ENCODE assay signal across 13 cellular contexts in genomic region chr14:79369359-79370332, GRCh38.
DNase-seq lines count a peak whose midpoint lies in the region; ATAC-seq, FAIRE-seq and TF ChIP-seq lines count a peak whose summit lies in the region.
"Had no signal": no experiment of that assay in that cellular context is flagged by ENCODE, and none has a peak within 500 bp of the region (broad histone marks: within the 10 kb centered on the region; RNA-seq: fewer than 3 reads in every experiment).

No MANE protein-coding gene starts in this region.

- no peaks in the 10 kb centered on the region for H3K9me3 ChIP-seq in A549
- no peaks in the 10 kb centered on the region for H3K9me3 ChIP-seq in lower lobe of right lung
- H3K9me3 ChIP-seq in CD8-positive, alpha-beta T cell (ENCODE audit: low read length): no peaks in the 10 kb centered on the region

- H3K4me1 ChIP-seq in A549 (peaks cover 13% of the 10 kb centered on the region), lower lobe of right lung (no peaks in the 10 kb centered on the region)
- H3K4me1 ChIP-seq in CD8-positive, alpha-beta T cell (ENCODE audit: insufficient read depth, low read length): no peaks in the 10 kb centered on the region
- H3K4me1 ChIP-seq: parathyroid adenoma had no signal

- in situ Hi-C loops in astrocyte of the spinal cord (cut with HindIII; ENCODE audit: low sequenced_read_pairs): no loop called here

- H3K4me1 Mint-ChIP-seq in CD8-positive, alpha-beta T cell (ENCODE audit: low read depth): no peaks in the 10 kb centered on the region
- H3K4me1 Mint-ChIP-seq: activated B cell treated with CpG ODN at 0.5 μM for 24 hours; CD4-positive, CD25-positive, alpha-beta regulatory T cell had no signal

- WGBS in A549 (ENCODE audit: missing lambda C conversion rate): 19% methylated on average over 10 of the region's 10 CpGs

- peak; percentile 47 to 75; a peak in 2 of 5 replicates for TF ChIP-seq EP300 in A549 (IDR thresholded peaks at IDR 0.05)

- TF ChIP-seq CTCF in A549 (IDR thresholded peaks at IDR 0.05) (no peak), astrocyte of the spinal cord (IDR thresholded peaks at IDR 0.05; ENCODE audit: low read depth, low read length) (peak; percentile 26), lower lobe of right lung (IDR thresholded peaks at IDR 0.05) (no peak)
- no peak for TF ChIP-seq CTCF in CD8-positive, alpha-beta T cell (IDR thresholded peaks at IDR 0.05)

- no peak overlapping the region for H3K27ac Mint-ChIP-seq in CD8-positive, alpha-beta T cell
- H3K27ac Mint-ChIP-seq: activated B cell treated with CpG ODN at 0.5 μM for 24 hours; CD4-positive, CD25-positive, alpha-beta regulatory T cell had no signal

- peak overlapping the region; percentile 44 for H3K4me2 ChIP-seq in A549

- CTCF ChIA-PET in A549 (lab: Yijun Ruan, JAX): interaction anchor here (0.6 kb wide), 1 partner anchor 27 kb away, joined by 3 read pairs; no protein-coding TSS in a partner anchor
- CTCF ChIA-PET in CD8-positive, alpha-beta T cell (lab: Charles Lee): no interaction called here

- no peak for TF ChIP-seq POLR2A in A549 (IDR thresholded peaks at IDR 0.05; ENCODE audit: low read length)

- no peak for FAIRE-seq in A549 (lab: Jason Lieb, UNC)

- H3K27ac ChIP-seq in A549: peak overlapping the region; percentile 69 to 81
- H3K27ac ChIP-seq in lower lobe of right lung: no peak overlapping the region
- no peak overlapping the region for H3K27ac ChIP-seq in CD8-positive, alpha-beta T cell (ENCODE audit: low read depth, low read length)
- H3K27ac ChIP-seq: parathyroid adenoma had no signal

- DNase-seq in A549 (ENCODE audit: low read depth in 1 of 2, low spot score in 1 of 2): peak; percentile 35 to 88
- DNase-seq in HS-5 (ENCODE audit: low read depth): peak; percentile 84
- peak; percentile 97 for DNase-seq in astrocyte of the spinal cord (ENCODE audit: low read depth, low spot score)
- no peak for DNase-seq in lower lobe of right lung
- no peak for DNase-seq in NCI-H2196 treated with DMSO at 0.1 percent for 48 hours (lab: John Stamatoyannopoulos, UW; ENCODE audit: unreplicated experiment)
- no peak for DNase-seq in COR-L47 (lab: John Stamatoyannopoulos, UW)
- no peak for DNase-seq in CD8-positive, alpha-beta T cell
- DNase-seq: activated B cell treated with CpG ODN at 0.5 μM for 24 hours; activated naive CD4-positive, alpha-beta T cell; CD4-positive, CD25-positive, alpha-beta regulatory T cell; head of caudate nucleus had no signal

- POLR2A ChIA-PET in A549 (lab: Yijun Ruan, JAX): no interaction called here
- POLR2A ChIA-PET in CD8-positive, alpha-beta T cell (lab: Charles Lee): no interaction called here

- ATAC-seq in A549 (peak; percentile 99 to 100), lower lobe of right lung (peak; percentile 47 to 54), HG03354 (IDR thresholded peaks at IDR 0.05; ENCODE audit: poor library complexity, severe bottlenecking, unreplicated experiment) (no peak)
- no peak for ATAC-seq in CD8-positive, alpha-beta T cell

- TF ChIP-seq RAD21 in A549 (conservative IDR thresholded peaks at IDR 0.05 in 1 of 2, IDR thresholded peaks at IDR 0.05 in 1 of 2): peak; percentile 19 to 39; a peak in 3 of 5 replicates

- H3K4me3 ChIP-seq in A549 (no peak overlapping the region), astrocyte of the spinal cord (ENCODE audit: low read depth, low read length) (no peak overlapping the region), lower lobe of right lung (no peak overlapping the region)
- H3K4me3 ChIP-seq in CD8-positive, alpha-beta T cell (ENCODE audit: low read depth, low read length): no peak overlapping the region

- no peaks in the 10 kb centered on the region for H3K36me3 ChIP-seq in lower lobe of right lung
- H3K36me3 ChIP-seq in CD8-positive, alpha-beta T cell (ENCODE audit: insufficient read depth, low read length): no peaks in the 10 kb centered on the region

- no peaks in the 10 kb centered on the region for H3K27me3 ChIP-seq in lower lobe of right lung (ENCODE audit: low read depth)
- H3K27me3 ChIP-seq in CD8-positive, alpha-beta T cell (ENCODE audit: insufficient read depth, low read length): no peaks in the 10 kb centered on the region

- peaks cover 3% of the 10 kb centered on the region for H3K9me3 Mint-ChIP-seq in CD8-positive, alpha-beta T cell

- H3K4me3 Mint-ChIP-seq in CD8-positive, alpha-beta T cell: no peak overlapping the region
- H3K4me3 Mint-ChIP-seq: activated B cell treated with CpG ODN at 0.5 μM for 24 hours; CD4-positive, CD25-positive, alpha-beta regulatory T cell had no signal

- intact Hi-C loops in lower lobe of right lung (cut with DNase I): no loop called here
- intact Hi-C loops in CD8-positive, alpha-beta T cell (cut with DNase I, micrococcal nuclease): no loop called here

- H3K27me3 Mint-ChIP-seq in CD8-positive, alpha-beta T cell (ENCODE audit: low read depth): no peaks in the 10 kb centered on the region
- H3K27me3 Mint-ChIP-seq: activated B cell treated with CpG ODN at 0.5 μM for 24 hours; CD4-positive, CD25-positive, alpha-beta regulatory T cell had no signal

- H3K36me3 Mint-ChIP-seq in CD8-positive, alpha-beta T cell: no peaks in the 10 kb centered on the region
- H3K36me3 Mint-ChIP-seq: CD4-positive, CD25-positive, alpha-beta regulatory T cell had no signal

TF ChIP-seq in A549, 52 proteins besides CTCF, POLR2A, EP300 and RAD21:
- no peak for TF ChIP-seq CBX2 (IDR thresholded peaks at IDR 0.05; ENCODE audit: borderline replicate concordance, low read depth)
- peak in 1 of 2 experiments; percentile 51; a peak in 2 of 4 replicates for TF ChIP-seq CEBPB (IDR thresholded peaks at IDR 0.05)
- 0 out of 2 replicates have a peak, but pooled peaks have one; percentile 13 for TF ChIP-seq HES2 (IDR thresholded peaks at IDR 0.05)
- peak in 1 of 2 experiments; percentile 47; a peak in 3 of 5 replicates for TF ChIP-seq JUN (IDR thresholded peaks at IDR 0.05)
- no peak for TF ChIP-seq HOXA7 (CRISPR knock-in tag; IDR thresholded peaks at IDR 0.05)
- peak; percentile 76 for TF ChIP-seq MAFK (IDR thresholded peaks at IDR 0.05; ENCODE audit: partially characterized antibody)
- TF ChIP-seq JUNB (IDR thresholded peaks at IDR 0.05): peak; percentile 78
- 0 out of 3 replicates have a peak, but pooled peaks have one; percentile 54 for TF ChIP-seq BCL3 (IDR thresholded peaks at IDR 0.05)
- TF ChIP-seq FOSB (CRISPR knock-in tag; IDR thresholded peaks at IDR 0.05): no peak
- TF ChIP-seq ZC3H11A (IDR thresholded peaks at IDR 0.05): no peak
- TF ChIP-seq FOSL2 (IDR thresholded peaks at IDR 0.05): peak; percentile 82
- peak; percentile 92 for TF ChIP-seq FOSL2 (CRISPR knock-in tag; IDR thresholded peaks at IDR 0.05)
- TF ChIP-seq GATA3 (IDR thresholded peaks at IDR 0.05; ENCODE audit: borderline replicate concordance): peak; percentile 58; the same call in 1 of the 2 replicates
- TF ChIP-seq MAX (IDR thresholded peaks at IDR 0.05): peak; percentile 43; the same call in 1 of the 2 replicates
- no peak for TF ChIP-seq ZFP36 (IDR thresholded peaks at IDR 0.05; ENCODE audit: borderline replicate concordance, partially characterized antibody)
TF ChIP-seq in A549: peak in this region for 9.

Comparison
In these comparisons a context has a peak if more than half of its experiments do, and no peak if none do; other contexts are left out.
1. ATAC-seq: peak in A549 (2 of 2) and lower lobe of right lung (2 of 2); none in HG03354 (single experiment) and CD8-positive, alpha-beta T cell (single experiment).
2. DNase-seq: peak in A549 (2 of 2), HS-5 (single experiment) and astrocyte of the spinal cord (single experiment); none in lower lobe of right lung (single experiment), NCI-H2196 treated with DMSO at 0.1 percent for 48 hours (single experiment), COR-L47 (single experiment) and CD8-positive, alpha-beta T cell (0 of 7).
3. H3K27ac ChIP-seq: peak in A549 (2 of 2); none in lower lobe of right lung (single experiment) and CD8-positive, alpha-beta T cell (single experiment).